In genomic region chr15:22810033-22810734, GRCh38 we compare ENCODE assay signal across 21 cellular contexts. TPM values are rescaled to one million over a fixed set of nuclear protein-coding genes. Genes with fewer than 3 reads are reported as not detected.
A peak's percentile ranks its signal among the peaks of the same experiment; 100 is the strongest.
DNase-seq lines count a peak whose midpoint lies in the region; ATAC-seq, FAIRE-seq and TF ChIP-seq lines count a peak whose summit lies in the region.
"Had no signal": no experiment of that assay in that cellular context is flagged by ENCODE, and none has a peak within 500 bp of the region (broad histone marks: within the 10 kb centered on the region; RNA-seq: fewer than 3 reads in every experiment).

No MANE protein-coding gene starts in this region.

- H3K27ac Mint-ChIP-seq in immature natural killer cell (peak overlapping the region in 5 of 6 donors; percentile 7 to 59 (median 45)), glutamatergic neuron (ENCODE audit: unreplicated experiment) (no peak overlapping the region)
- H3K27ac Mint-ChIP-seq: activated naive CD4-positive, alpha-beta T cell treated with anti-CD3 and anti-CD28 coated beads for 36 hours; naive thymus-derived CD4-positive, alpha-beta T cell had no signal

- H3K9me2 ChIP-seq in Loucy (replicated peaks; ENCODE audit: low read depth, low read length): no peaks in the 10 kb centered on the region

- H4K20me1 ChIP-seq in Loucy (ENCODE audit: insufficient read depth, low read length, poor library complexity, severe bottlenecking): no peaks in the 10 kb centered on the region

- H3K27me3 ChIP-seq in Loucy (ENCODE audit: insufficient read depth, low read length, poor library complexity, severe bottlenecking): no peaks in the 10 kb centered on the region

- peak overlapping the region; percentile 54 for H3K4me2 ChIP-seq in Loucy (ENCODE audit: low read depth, low read length, poor library complexity, severe bottlenecking)

- H3K4me1 ChIP-seq in Loucy (ENCODE audit: insufficient read depth, low read length, poor library complexity, severe bottlenecking): peaks cover 14% of the 10 kb centered on the region

- DNase-seq in GM12865 (ENCODE audit: low read depth): peak; percentile 56
- DNase-seq in GM19239 (ENCODE audit: insufficient read length, low spot score): no peak
- DNase-seq in immature natural killer cell: no peak
- no peak for DNase-seq in glutamatergic neuron
- DNase-seq: activated CD4-positive, alpha-beta T cell treated with anti-CD3 and anti-CD28 coated beads, Interleukin-2, amount 50 U/mL, for 1 hour; activated naive CD4-positive, alpha-beta T cell treated with anti-CD3 and anti-CD28 coated beads for 36 hours; Calu3; GF-D8; HCEC 1CT; hippocampal formation; kidney; naive thymus-derived CD4-positive, alpha-beta T cell; NCI-H1105 treated with DMSO at 0.1 percent for 48 hours; posterior cingulate gyrus; substantia nigra had no signal

- H3K4me3 ChIP-seq in GM12865 (ENCODE audit: low read depth, low read length) (no peak overlapping the region), Loucy (ENCODE audit: low read length, poor library complexity, severe bottlenecking) (peak overlapping the region; percentile 32)

- H2AFZ ChIP-seq in Loucy (ENCODE audit: low read length): peak overlapping the region; percentile 7; the same call in 1 of the 2 replicates

- no peak for ATAC-seq in GM21515 (IDR thresholded peaks at IDR 0.05; ENCODE audit: unreplicated experiment)
- no peak for ATAC-seq in HG02870 (IDR thresholded peaks at IDR 0.05; ENCODE audit: unreplicated experiment)
- ATAC-seq: naive thymus-derived CD4-positive, alpha-beta T cell had no signal

- H3K27me3 Mint-ChIP-seq in immature natural killer cell (ENCODE audit: low read depth in 3 of 3): no peaks in the 10 kb centered on the region
- peaks cover 2% of the 10 kb centered on the region for H3K27me3 Mint-ChIP-seq in glutamatergic neuron (ENCODE audit: unreplicated experiment)
- H3K27me3 Mint-ChIP-seq: naive thymus-derived CD4-positive, alpha-beta T cell had no signal

- H3K4me3 Mint-ChIP-seq in immature natural killer cell: no peak overlapping the region
- H3K4me3 Mint-ChIP-seq in glutamatergic neuron (ENCODE audit: unreplicated experiment): no peak overlapping the region
- H3K4me3 Mint-ChIP-seq: activated naive CD4-positive, alpha-beta T cell treated with anti-CD3 and anti-CD28 coated beads for 36 hours; naive thymus-derived CD4-positive, alpha-beta T cell had no signal

- peaks cover 25% of the 10 kb centered on the region; the same call in 1 of the 2 replicates for H3K79me2 ChIP-seq in Loucy (ENCODE audit: insufficient read depth, low read length)

- peak overlapping the region; percentile 55 for H3K9ac ChIP-seq in Loucy (ENCODE audit: low read depth, low read length, poor library complexity, severe bottlenecking)

- H3K36me3 Mint-ChIP-seq in immature natural killer cell (peaks cover 0 to 8% (median 4%) of the 10 kb centered on the region in 3 donors), glutamatergic neuron (ENCODE audit: unreplicated experiment) (peaks cover 5% of the 10 kb centered on the region)

- peaks cover 7 to 12% of the 10 kb centered on the region in 2 donors for H3K4me1 Mint-ChIP-seq in immature natural killer cell
- H3K4me1 Mint-ChIP-seq in glutamatergic neuron (ENCODE audit: low read depth, unreplicated experiment): no peaks in the 10 kb centered on the region

- H3K9me3 ChIP-seq in Loucy (ENCODE audit: insufficient read depth, low read depth, low read length): no peaks in the 10 kb centered on the region

- H3K9me3 Mint-ChIP-seq in immature natural killer cell (no peaks in the 10 kb centered on the region), glutamatergic neuron (ENCODE audit: unreplicated experiment) (peaks cover 3% of the 10 kb centered on the region)
- H3K9me3 Mint-ChIP-seq: activated naive CD4-positive, alpha-beta T cell treated with anti-CD3 and anti-CD28 coated beads for 36 hours; naive thymus-derived CD4-positive, alpha-beta T cell had no signal

- peaks cover 11% of the 10 kb centered on the region; the same call in 1 of the 2 replicates for H3K36me3 ChIP-seq in Loucy (ENCODE audit: insufficient read depth, low read length)

- peak; percentile 44 for FAIRE-seq in GM19239 (lab: Jason Lieb, UNC)
- FAIRE-seq: colon, kidney, TTC549, urothelium cell line had no signal

- TF ChIP-seq CTCF in GM12865 (IDR thresholded peaks at IDR 0.05; ENCODE audit: insufficient read depth, low read depth, low read length, missing control alignments) (no peak), Loucy (conservative IDR thresholded peaks at IDR 0.05; ENCODE audit: low read length) (no peak), glutamatergic neuron (IDR thresholded peaks at IDR 0.05; ENCODE audit: partially characterized antibody, unreplicated experiment) (no peak)

- 0 out of 2 replicates have a peak, but pooled peaks cover 5% of the 10 kb centered on the region for H3F3A ChIP-seq in Loucy (ENCODE audit: low read depth)

RNA-seq across cellular contexts. Expression of gene NIPA1, which starts 23.7 kb away (rescaled TPM):
- polyA plus RNA-seq in immature natural killer cell: 1 to 10 TPM; 3.4 to 6.6 (median 5.2) TPM
- 41.5 TPM for total RNA-seq in glutamatergic neuron (ENCODE audit: unreplicated experiment)

RNA-seq across cellular contexts. Expression of gene NIPA2, which starts 28.3 kb away (rescaled TPM):
- 10 to 100 TPM; 43.6 to 92.3 (median 81.9) TPM for polyA plus RNA-seq in immature natural killer cell
- total RNA-seq in glutamatergic neuron (ENCODE audit: unreplicated experiment): 121 TPM
